Comparison of ENCODE assay signal across 15 cellular contexts in genomic region chr14:93989939-93990338, GRCh38. TPM values are rescaled to one million over a fixed set of nuclear protein-coding genes. Genes with fewer than 3 reads are reported as not detected.
DNase-seq lines count a peak whose midpoint lies in the region; ATAC-seq, FAIRE-seq and TF ChIP-seq lines count a peak whose summit lies in the region.
"Had no signal": no experiment of that assay in that cellular context is flagged by ENCODE, and none has a peak within 500 bp of the region (broad histone marks: within the 10 kb centered on the region; RNA-seq: fewer than 3 reads in every experiment).

No MANE protein-coding gene starts in this region.

- ATAC-seq in HG03378 (IDR thresholded peaks at IDR 0.05; ENCODE audit: unreplicated experiment) (peak; percentile 78), GM21367 (IDR thresholded peaks at IDR 0.05; ENCODE audit: unreplicated experiment) (no peak), mucosa of descending colon (no peak)

- no peak for TF ChIP-seq CTCF in GM20000 (IDR thresholded peaks at IDR 0.05; ENCODE audit: extremely low read depth, missing control alignments)
- TF ChIP-seq CTCF in endodermal cell (conservative IDR thresholded peaks at IDR 0.05): no peak
- TF ChIP-seq CTCF in mucosa of descending colon (IDR thresholded peaks at IDR 0.05): no peak
- no peak for TF ChIP-seq CTCF in smooth muscle cell (IDR thresholded peaks at IDR 0.05; ENCODE audit: borderline replicate concordance, insufficient read depth, poor library complexity, severe bottlenecking)

- DNase-seq in GM18507 (ENCODE audit: extremely low spot score, insufficient read length, low read depth) (no peak), GM20000 (ENCODE audit: low spot score) (peak; percentile 59), endodermal cell (no peak), mucosa of descending colon (no peak), smooth muscle cell (lab: John Stamatoyannopoulos, UW; ENCODE audit: unreplicated experiment) (no peak)
- DNase-seq: activated naive CD4-positive, alpha-beta T cell treated with anti-CD3 and anti-CD28 coated beads, Interleukin-2, amount 50 U/mL, for 16 hours; COR-L47; esophagus squamous epithelium; NCI-H82; SW 1271 had no signal

- H3K27me3 Mint-ChIP-seq in endodermal cell (ENCODE audit: insufficient read depth): peaks cover 9% of the 10 kb centered on the region

- intact Hi-C loops in mucosa of descending colon (cut with DNase I, micrococcal nuclease): no loop called here

- no peaks in the 10 kb centered on the region for H3K79me2 ChIP-seq in smooth muscle cell (ENCODE audit: low read depth)

- H3K9me3 ChIP-seq in endodermal cell (ENCODE audit: control insufficient read depth, low read length) (no peaks in the 10 kb centered on the region), mucosa of descending colon (no peaks in the 10 kb centered on the region), smooth muscle cell (replicated peaks; ENCODE audit: low read depth) (no peaks in the 10 kb centered on the region)
- H3K9me3 ChIP-seq: esophagus squamous epithelium had no signal

- no peak overlapping the region for H2AFZ ChIP-seq in smooth muscle cell (ENCODE audit: low read depth)

- 72 to 78% methylated on average over 4 of the region's 4 CpGs for WGBS in endodermal cell (ENCODE audit: insufficient coverage in 1 of 2, insufficient read length in 1 of 2), 2 experiments
- WGBS in smooth muscle cell (ENCODE audit: low lambda C conversion rate): 71% methylated on average over 4 of the region's 4 CpGs

- H3K27ac Mint-ChIP-seq in endodermal cell: peak overlapping the region; percentile 19
- H3K27ac Mint-ChIP-seq: progenitor cell of endocrine pancreas had no signal

- H3K27me3 ChIP-seq in endodermal cell (ENCODE audit: control insufficient read depth, insufficient read depth, low read length, poor library complexity, severe bottlenecking) (peaks cover 14% of the 10 kb centered on the region), smooth muscle cell (ENCODE audit: low read depth) (no peaks in the 10 kb centered on the region)

- no peaks in the 10 kb centered on the region for H3K36me3 Mint-ChIP-seq in endodermal cell (ENCODE audit: low read depth)

- no peaks in the 10 kb centered on the region for H3F3A ChIP-seq in smooth muscle cell (ENCODE audit: low read depth)

- peaks cover 4% of the 10 kb centered on the region for H3K4me1 ChIP-seq in endodermal cell (ENCODE audit: control insufficient read depth, insufficient read depth, low read length)
- no peaks in the 10 kb centered on the region for H3K4me1 ChIP-seq in mucosa of descending colon (ENCODE audit: low read depth)
- peaks cover under 1% of the 10 kb centered on the region for H3K4me1 ChIP-seq in smooth muscle cell (ENCODE audit: low read depth)

- FAIRE-seq in GM18507 (lab: Jason Lieb, UNC): peak; percentile 88
- FAIRE-seq: H1 had no signal

- no peaks in the 10 kb centered on the region for H4K20me1 ChIP-seq in smooth muscle cell (ENCODE audit: low read depth)

- H3K4me1 Mint-ChIP-seq in endodermal cell: peaks cover 10% of the 10 kb centered on the region

- H3K4me3 Mint-ChIP-seq in endodermal cell: no peak overlapping the region

- no peaks in the 10 kb centered on the region for H3K9me3 Mint-ChIP-seq in endodermal cell

- no peaks in the 10 kb centered on the region for H3K36me3 ChIP-seq in endodermal cell (ENCODE audit: control insufficient read depth, insufficient read depth, low read length)
- H3K36me3 ChIP-seq in mucosa of descending colon (ENCODE audit: low read depth): no peaks in the 10 kb centered on the region
- H3K36me3 ChIP-seq in smooth muscle cell (ENCODE audit: low read depth): no peaks in the 10 kb centered on the region
- H3K36me3 ChIP-seq: esophagus squamous epithelium had no signal

- no peak overlapping the region for H3K4me3 ChIP-seq in endodermal cell (ENCODE audit: low read length)
- no peak overlapping the region for H3K4me3 ChIP-seq in mucosa of descending colon
- no peak overlapping the region for H3K4me3 ChIP-seq in smooth muscle cell
- H3K4me3 ChIP-seq: esophagus squamous epithelium had no signal

- H3K4me2 ChIP-seq in smooth muscle cell: no peak overlapping the region

- no peak overlapping the region for H3K9ac ChIP-seq in endodermal cell (ENCODE audit: extremely low read depth, low read length, poor library complexity, severe bottlenecking)
- H3K9ac ChIP-seq in smooth muscle cell (ENCODE audit: low read depth): no peak overlapping the region

- no peak overlapping the region for H3K27ac ChIP-seq in endodermal cell (ENCODE audit: low read depth, low read length)
- no peak overlapping the region for H3K27ac ChIP-seq in smooth muscle cell (ENCODE audit: low read depth)
- H3K27ac ChIP-seq: esophagus squamous epithelium had no signal

RNA-seq across cellular contexts. Expression of gene CCDC197, which starts 7.2 kb away (rescaled TPM):
- not detected for total RNA-seq in endodermal cell
- not detected for polyA plus RNA-seq in endodermal cell (2013, experiment 1 of 2)
- not detected for polyA plus RNA-seq in endodermal cell (2013, experiment 2 of 2)
- not detected for total RNA-seq in mucosa of descending colon
- not detected in 2 replicates for total RNA-seq in smooth muscle cell
- polyA plus RNA-seq in smooth muscle cell: not detected in 2 replicates
- total RNA-seq: esophagus squamous epithelium, H1, MCF 10A, progenitor cell of endocrine pancreas had no signal
- polyA plus RNA-seq: H1 had no signal

RNA-seq across cellular contexts. Expression of gene ASB2, which starts 13.6 kb away (rescaled TPM):
- total RNA-seq in endodermal cell: under 1 TPM in 1 of 2 donors, not detected in 1; 0.11 TPM
- 0.75 TPM for polyA plus RNA-seq in endodermal cell (2013, experiment 1 of 2)
- polyA plus RNA-seq in endodermal cell (2013, experiment 2 of 2): 0.58 TPM
- 10 to 100 TPM in 1 of 3 donors, 1 to 10 TPM in 2; 5.2 to 89.1 (median 8.8) TPM for total RNA-seq in mucosa of descending colon
- total RNA-seq in smooth muscle cell: 0.99 and 6.5 TPM in 2 replicates
- 0.30 TPM in 1 of 2 replicates, not detected in the other for polyA plus RNA-seq in smooth muscle cell
- total RNA-seq: MCF 10A, progenitor cell of endocrine pancreas had no signal

RNA-seq across cellular contexts. Expression of gene OTUB2, which starts 36.2 kb away (rescaled TPM):
- 1 to 10 TPM; 6.3 to 6.7 TPM for total RNA-seq in endodermal cell
- 6.3 TPM for polyA plus RNA-seq in endodermal cell (2013, experiment 1 of 2)
- polyA plus RNA-seq in endodermal cell (2013, experiment 2 of 2): 5.1 TPM
- total RNA-seq in mucosa of descending colon: 1 to 10 TPM; 1.3 to 3.5 (median 1.4) TPM
- total RNA-seq in smooth muscle cell: 2.4 and 5.1 TPM in 2 replicates
- 1.7 and 4.0 TPM in 2 replicates for polyA plus RNA-seq in smooth muscle cell
